ENCODE assay signal across 1 cellular context in genomic region chr19:45423033-45423588, GRCh38.
TF ChIP-seq lines count a peak whose summit lies in the region.

No MANE protein-coding gene starts in this region.

TF ChIP-seq in GM23338, 12 proteins besides CTCF, POLR2A, EP300 and RAD21 (continued from another document):
- TF ChIP-seq ZNF462 (CRISPR knock-in tag; IDR thresholded peaks at IDR 0.05) (no peak), NANOG (IDR thresholded peaks at IDR 0.05; ENCODE audit: borderline replicate concordance) (no peak), JUNB (IDR thresholded peaks at IDR 0.05; ENCODE audit: unreplicated experiment) (no peak), ZNF331 (CRISPR knock-in tag; IDR thresholded peaks at IDR 0.05; ENCODE audit: low read depth) (no peak), CREB1 (CRISPR knock-in tag; IDR thresholded peaks at IDR 0.05; ENCODE audit: low read depth) (no peak), EZH2 (IDR thresholded peaks at IDR 0.05; ENCODE audit: low read depth, unreplicated experiment) (no peak), EZH2phosphoT487 (IDR thresholded peaks at IDR 0.05; ENCODE audit: unreplicated experiment) (no peak), ZNF114 (CRISPR knock-in tag; IDR thresholded peaks at IDR 0.05) (no peak)
- TF ChIP-seq, protein P1, sequence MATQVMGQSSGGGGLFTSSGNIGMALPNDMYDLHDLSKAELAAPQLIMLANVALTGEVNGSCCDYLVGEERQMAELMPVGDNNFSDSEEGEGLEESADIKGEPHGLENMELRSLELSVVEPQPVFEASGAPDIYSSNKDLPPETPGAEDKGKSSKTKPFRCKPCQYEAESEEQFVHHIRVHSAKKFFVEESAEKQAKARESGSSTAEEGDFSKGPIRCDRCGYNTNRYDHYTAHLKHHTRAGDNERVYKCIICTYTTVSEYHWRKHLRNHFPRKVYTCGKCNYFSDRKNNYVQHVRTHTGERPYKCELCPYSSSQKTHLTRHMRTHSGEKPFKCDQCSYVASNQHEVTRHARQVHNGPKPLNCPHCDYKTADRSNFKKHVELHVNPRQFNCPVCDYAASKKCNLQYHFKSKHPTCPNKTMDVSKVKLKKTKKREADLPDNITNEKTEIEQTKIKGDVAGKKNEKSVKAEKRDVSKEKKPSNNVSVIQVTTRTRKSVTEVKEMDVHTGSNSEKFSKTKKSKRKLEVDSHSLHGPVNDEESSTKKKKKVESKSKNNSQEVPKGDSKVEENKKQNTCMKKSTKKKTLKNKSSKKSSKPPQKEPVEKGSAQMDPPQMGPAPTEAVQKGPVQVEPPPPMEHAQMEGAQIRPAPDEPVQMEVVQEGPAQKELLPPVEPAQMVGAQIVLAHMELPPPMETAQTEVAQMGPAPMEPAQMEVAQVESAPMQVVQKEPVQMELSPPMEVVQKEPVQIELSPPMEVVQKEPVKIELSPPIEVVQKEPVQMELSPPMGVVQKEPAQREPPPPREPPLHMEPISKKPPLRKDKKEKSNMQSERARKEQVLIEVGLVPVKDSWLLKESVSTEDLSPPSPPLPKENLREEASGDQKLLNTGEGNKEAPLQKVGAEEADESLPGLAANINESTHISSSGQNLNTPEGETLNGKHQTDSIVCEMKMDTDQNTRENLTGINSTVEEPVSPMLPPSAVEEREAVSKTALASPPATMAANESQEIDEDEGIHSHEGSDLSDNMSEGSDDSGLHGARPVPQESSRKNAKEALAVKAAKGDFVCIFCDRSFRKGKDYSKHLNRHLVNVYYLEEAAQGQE (IDR thresholded peaks at IDR 0.05; ENCODE audit: unreplicated experiment), result no peak
- TF ChIP-seq, protein P2, sequence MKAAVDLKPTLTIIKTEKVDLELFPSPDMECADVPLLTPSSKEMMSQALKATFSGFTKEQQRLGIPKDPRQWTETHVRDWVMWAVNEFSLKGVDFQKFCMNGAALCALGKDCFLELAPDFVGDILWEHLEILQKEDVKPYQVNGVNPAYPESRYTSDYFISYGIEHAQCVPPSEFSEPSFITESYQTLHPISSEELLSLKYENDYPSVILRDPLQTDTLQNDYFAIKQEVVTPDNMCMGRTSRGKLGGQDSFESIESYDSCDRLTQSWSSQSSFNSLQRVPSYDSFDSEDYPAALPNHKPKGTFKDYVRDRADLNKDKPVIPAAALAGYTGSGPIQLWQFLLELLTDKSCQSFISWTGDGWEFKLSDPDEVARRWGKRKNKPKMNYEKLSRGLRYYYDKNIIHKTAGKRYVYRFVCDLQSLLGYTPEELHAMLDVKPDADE (IDR thresholded peaks at IDR 0.05), result no peak
